Comparison of ENCODE assay signal across 22 cellular contexts in the genomic region with DNA sequence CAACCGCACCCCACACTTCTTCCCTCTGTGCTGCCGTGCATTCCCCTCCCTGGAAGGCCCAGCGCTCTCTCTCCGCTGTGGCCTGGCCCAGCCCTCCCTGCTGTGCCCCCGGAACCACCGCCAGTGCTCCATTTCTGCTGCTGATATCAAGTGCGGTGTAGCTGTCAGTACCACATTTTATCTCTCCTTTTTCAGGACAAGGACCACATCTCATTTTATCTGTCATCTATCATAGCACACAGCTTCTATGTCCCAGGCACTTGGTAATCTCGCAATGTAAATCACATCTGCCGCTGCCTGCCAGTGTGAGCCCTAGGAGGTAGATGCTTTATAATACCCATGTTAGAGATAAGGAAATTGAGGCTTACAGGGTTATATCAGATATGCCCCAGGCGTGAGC. TPM values are rescaled to one million over a fixed set of nuclear protein-coding genes. Genes with fewer than 3 reads are reported as not detected.
DNase-seq lines count a peak whose midpoint lies in the region; ATAC-seq, FAIRE-seq and TF ChIP-seq lines count a peak whose summit lies in the region.
"Had no signal": no experiment of that assay in that cellular context is flagged by ENCODE, and none has a peak within 500 bp of the region (broad histone marks: within the 10 kb centered on the region; RNA-seq: fewer than 3 reads in every experiment).

No MANE protein-coding gene starts in this region.

- 2% methylated on average over 10 of the region's 10 CpGs for WGBS in K562 (ENCODE audit: insufficient coverage, low coverage, missing lambda C conversion rate)

- no peak overlapping the region for H3K27ac ChIP-seq in K562 (ENCODE audit: extremely low read depth, low read depth, low read length)
- no peak overlapping the region for H3K27ac ChIP-seq in right atrium auricular region
- H3K27ac ChIP-seq: SJCRH30 had no signal

- H3K4me1 Mint-ChIP-seq in Calu3 (ENCODE audit: low read depth, unreplicated experiment) (no peaks in the 10 kb centered on the region), MCF 10A (ENCODE audit: insufficient read depth, unreplicated experiment) (peaks cover 6% of the 10 kb centered on the region)

- H3K4me3 Mint-ChIP-seq in Calu3 (ENCODE audit: low read depth, unreplicated experiment) (no peak overlapping the region), MCF 10A (ENCODE audit: unreplicated experiment) (no peak overlapping the region)

- no peak overlapping the region for H2AFZ ChIP-seq in K562 (ENCODE audit: low read depth, low read length)

- H3K4me3 ChIP-seq in K562 (no peak overlapping the region), right atrium auricular region (no peak overlapping the region)
- H3K4me3 ChIP-seq: GM12878, SJCRH30 had no signal

- in situ Hi-C loops in K562 (cut with MboI): no loop called here

- no peak for FAIRE-seq in K562 (lab: Jason Lieb, UNC)
- FAIRE-seq: GM12878, HepG2, RCC 7860 had no signal

- H3K9me3 Mint-ChIP-seq in Calu3 (ENCODE audit: low read depth, unreplicated experiment) (no peaks in the 10 kb centered on the region), MCF 10A (ENCODE audit: unreplicated experiment) (no peaks in the 10 kb centered on the region)

- H3K9me1 ChIP-seq in K562 (ENCODE audit: control insufficient read depth, insufficient read depth, low read length): no peaks in the 10 kb centered on the region

- H3K79me2 ChIP-seq in K562 (ENCODE audit: control insufficient read depth, insufficient read depth, low read length): no peaks in the 10 kb centered on the region

- POLR2A ChIA-PET in K562 (lab: Yijun Ruan, JAX) (interaction anchor here (0.9 to 1.4 kb wide), 2 partner anchors 10 to 25 kb away, joined by 3 to 4 read pairs; no protein-coding TSS in a partner anchor), MCF 10A (lab: Yijun Ruan, JAX) (interaction anchor here (0.5 to 0.6 kb wide), 3 partner anchors 667 to 1711 kb away, joined by 3 read pairs; no protein-coding TSS in a partner anchor)

- H3K27ac Mint-ChIP-seq in Calu3 (ENCODE audit: unreplicated experiment) (no peak overlapping the region), MCF 10A (ENCODE audit: low read depth, unreplicated experiment) (no peak overlapping the region)

- CTCF ChIA-PET in K562 (lab: Yijun Ruan, JAX; ENCODE audit: low intra/inter-chr PET ratio) (no interaction called here), Calu3 (lab: Charles Lee) (no interaction called here), MCF 10A (lab: Yijun Ruan, JAX) (interaction anchor here (0.6 to 1.5 kb wide), 2 partner anchors 32 to 165 kb away, joined by 3 to 4 read pairs; no protein-coding TSS in a partner anchor)

- no peak overlapping the region; the same call in 1 of the 2 replicates for H3K4me2 ChIP-seq in K562 (ENCODE audit: insufficient read depth, low read length)

- ATAC-seq in SK-N-SH treated with all-trans-retinoic acid at 6 μM for 48 hours (no peak), K562 (peak; percentile 57)
- ATAC-seq: GM12878, HepG2 had no signal

- no peaks in the 10 kb centered on the region for H3K36me3 Mint-ChIP-seq in Calu3 (ENCODE audit: insufficient read depth, unreplicated experiment)
- peaks cover 4% of the 10 kb centered on the region for H3K36me3 Mint-ChIP-seq in MCF 10A (ENCODE audit: insufficient read depth, unreplicated experiment)

- no peak for TF ChIP-seq POLR2A in K562 (conservative IDR thresholded peaks at IDR 0.05)

- H3K9me3 ChIP-seq in K562 (replicated peaks; ENCODE audit: control insufficient read depth, insufficient read depth, low read depth, low read length) (no peaks in the 10 kb centered on the region), right atrium auricular region (no peaks in the 10 kb centered on the region)
- H3K9me3 ChIP-seq: BE2C, Caco-2, SJCRH30 had no signal

- H3K4me1 ChIP-seq in K562 (replicated peaks in 1 of 2; ENCODE audit: control insufficient read depth in 2 of 2, insufficient read depth in 2 of 2, low read length in 2 of 2) (peaks cover 8 to 10% of the 10 kb centered on the region in 2 experiments; a peak in 4 of 5 replicates), right atrium auricular region (no peaks in the 10 kb centered on the region)
- H3K4me1 ChIP-seq: BE2C, Caco-2, SJCRH30 had no signal

- TF ChIP-seq CTCF in K562 (IDR thresholded peaks at IDR 0.05 in 2 of 3, conservative IDR thresholded peaks at IDR 0.05 in 1 of 3; ENCODE audit: insufficient read depth in 2 of 3, low read depth in 1 of 3, low read length in 3 of 3) (no peak), Calu3 (IDR thresholded peaks at IDR 0.05; ENCODE audit: unreplicated experiment) (no peak), right atrium auricular region (IDR thresholded peaks at IDR 0.05) (no peak), MCF 10A (IDR thresholded peaks at IDR 0.05; ENCODE audit: unreplicated experiment) (no peak)

- no peak for TF ChIP-seq EP300 in K562 (IDR thresholded peaks at IDR 0.05; ENCODE audit: low read length)

- DNase-seq in HUDEP-2 (lab: John Stamatoyannopoulos, UW; ENCODE audit: unreplicated experiment in 76 of 76): peak in 55 of 76 experiments; percentile 5 to 85 (median 36)
- DNase-seq in K562 (ENCODE audit: extremely low read depth in 1 of 4, low spot score in 3 of 4): peak in 1 of 4 experiments; percentile 60
- DNase-seq in Calu3: no peak
- DNase-seq in activated CD4-positive, CD25-positive, alpha-beta regulatory T cell treated with anti-CD3 and anti-CD28 coated beads, Interleukin-2, amount 50 U/mL, for 72 hours: no peak
- DNase-seq in right atrium auricular region (ENCODE audit: low spot score): no peak
- DNase-seq in MCF 10A (ENCODE audit: unreplicated experiment): no peak
- DNase-seq: BE2C, Caco-2, DND-41, H7, MV-4-11, NCI-H1105 treated with DMSO at 0.1 percent for 48 hours, NCI-H2029 treated with DMSO at 0.1 percent for 48 hours, NCI-H345, NCI-H524, NCI-H82, SJCRH30 had no signal

- no peaks in the 10 kb centered on the region for H3K36me3 ChIP-seq in K562 (ENCODE audit: control insufficient read depth, insufficient read depth, low read length)
- H3K36me3 ChIP-seq in right atrium auricular region: no peaks in the 10 kb centered on the region
- H3K36me3 ChIP-seq: BE2C, SJCRH30 had no signal

- peak overlapping the region in 1 of 2 experiments; percentile 78; a peak in 1 of 4 replicates for H3K9ac ChIP-seq in K562 (ENCODE audit: insufficient read depth in 1 of 2, low read depth in 2 of 2, low read length in 2 of 2)

- no peak for TF ChIP-seq RAD21 in K562 (CRISPR knock-in tag; conservative IDR thresholded peaks at IDR 0.05 in 1 of 2, IDR thresholded peaks at IDR 0.05 in 1 of 2)

- BruUV-seq in K562 (replicated peaks; lab: Mats Ljungman, UMichigan) (no TSS peak), Calu3 (replicated peaks; lab: Mats Ljungman, UMichigan) (no TSS peak), MCF 10A (replicated peaks; lab: Mats Ljungman, UMichigan) (no TSS peak)

- H3K27me3 ChIP-seq in K562 (ENCODE audit: control insufficient read depth in 2 of 2, insufficient read depth in 2 of 2, low read length in 2 of 2): peaks cover 2 to 14% of the 10 kb centered on the region in 2 experiments; a peak in 2 of 5 replicates
- H3K27me3 ChIP-seq in right atrium auricular region: no peaks in the 10 kb centered on the region
- H3K27me3 ChIP-seq: BE2C, SJCRH30 had no signal

- intact Hi-C loops in K562 (cut with micrococcal nuclease) (loop anchor here (5.0 kb wide), 1 partner anchor 37 kb away; no protein-coding TSS in a partner anchor), Calu3 (cut with micrococcal nuclease; ENCODE audit: unreplicated experiment) (no loop called here), MCF 10A (cut with micrococcal nuclease) (no loop called here)

- peaks cover 40% of the 10 kb centered on the region for H3K27me3 Mint-ChIP-seq in Calu3 (ENCODE audit: unreplicated experiment)
- peaks cover 13% of the 10 kb centered on the region for H3K27me3 Mint-ChIP-seq in MCF 10A (ENCODE audit: insufficient read depth, unreplicated experiment)

- no peaks in the 10 kb centered on the region for H4K20me1 ChIP-seq in K562 (replicated peaks; ENCODE audit: control insufficient read depth, insufficient read depth, low read length)

RNA-seq across cellular contexts. Expression of gene IL31, which starts 18.3 kb away (rescaled TPM):
- not detected in 2 replicates for total RNA-seq in K562 (2011; cell fraction: chromatin; rRNA removed; ENCODE audit: low replicate concordance)
- not detected in 2 replicates for total RNA-seq in K562 (2011; cell fraction: nucleolus; rRNA removed)
- not detected in 2 replicates for total RNA-seq in K562 (2011; cell fraction: nucleoplasm; rRNA removed)
- total RNA-seq in K562 (2014; rRNA removed) (not detected in 2 replicates), K562 (2014; rRNA removed; fragmentation: Illumina TruSeq; extraction: Trizol) (not detected in 2 replicates), K562 (2015; rRNA removed; fragmentation: Illumina TruSeq; extraction: Trizol) (not detected in 2 replicates), K562 (2021) (not detected in 2 replicates), Calu3 (2022) (not detected in 2 replicates), right atrium auricular region (not detected), MCF 10A (2022) (not detected in 2 replicates)
- polyA plus RNA-seq in K562 (2011; rRNA removed) (not detected in 2 replicates), K562 (2014; fragmentation: Illumina TruSeq; extraction: Trizol) (not detected in 2 replicates), K562 (2014; fragmentation: Nextera tagmentation; extraction: Ambion mirVana) (not detected), K562 (2014; rRNA removed) (not detected in 2 replicates)
- polyA plus RNA-seq in K562 (2011; cell fraction: cytosol; rRNA removed): not detected in 2 replicates
- not detected in 2 replicates for polyA plus RNA-seq in K562 (2011; cell fraction: nucleus; rRNA removed)
- polyA plus RNA-seq in K562 (2012): not detected in 2 replicates
- polyA minus RNA-seq in K562 (2011; rRNA and poly(A)+ RNA removed): not detected in 2 replicates
- not detected in 2 replicates for polyA minus RNA-seq in K562 (2011; cell fraction: cytosol; rRNA and poly(A)+ RNA removed)
- not detected in 2 replicates for polyA minus RNA-seq in K562 (2011; cell fraction: nucleus; rRNA and poly(A)+ RNA removed)
- total RNA-seq: A673, Caco-2, GM12878, H7, HepG2, SJCRH30 had no signal
- polyA plus RNA-seq: GM12878, HepG2 had no signal

RNA-seq across cellular contexts. Expression of gene LRRC43, which starts 27.2 kb away (rescaled TPM):
- total RNA-seq in K562 (2011; cell fraction: chromatin; rRNA removed; ENCODE audit: low replicate concordance): not detected in 2 replicates
- not detected in 2 replicates for total RNA-seq in K562 (2011; cell fraction: nucleolus; rRNA removed)
- 0.81 TPM in 1 of 2 replicates, not detected in the other for total RNA-seq in K562 (2011; cell fraction: nucleoplasm; rRNA removed)
- 0.12 TPM in 1 of 2 replicates, not detected in the other for total RNA-seq in K562 (2014; rRNA removed)
- total RNA-seq in K562 (2014; rRNA removed; fragmentation: Illumina TruSeq; extraction: Trizol): not detected in 2 replicates
- total RNA-seq in K562 (2015; rRNA removed; fragmentation: Illumina TruSeq; extraction: Trizol): not detected in 2 replicates
- total RNA-seq in K562 (2021): not detected in 2 replicates
- polyA plus RNA-seq in K562 (2011; rRNA removed): 0.16 TPM in 1 of 2 replicates, not detected in the other
- polyA plus RNA-seq in K562 (2011; cell fraction: cytosol; rRNA removed): 0.03 TPM in 1 of 2 replicates, not detected in the other
- not detected in 2 replicates for polyA plus RNA-seq in K562 (2011; cell fraction: nucleus; rRNA removed)
- polyA plus RNA-seq in K562 (2012): 0.07 and 0.14 TPM in 2 replicates
- polyA plus RNA-seq in K562 (2014; fragmentation: Illumina TruSeq; extraction: Trizol): not detected in 2 replicates
- polyA plus RNA-seq in K562 (2014; fragmentation: Nextera tagmentation; extraction: Ambion mirVana): not detected
- polyA plus RNA-seq in K562 (2014; rRNA removed): 0.19 and 0.84 TPM in 2 replicates
- 0.11 and 0.12 TPM in 2 replicates for polyA minus RNA-seq in K562 (2011; rRNA and poly(A)+ RNA removed)
- polyA minus RNA-seq in K562 (2011; cell fraction: cytosol; rRNA and poly(A)+ RNA removed): not detected in 2 replicates
- not detected in 2 replicates for polyA minus RNA-seq in K562 (2011; cell fraction: nucleus; rRNA and poly(A)+ RNA removed)
- not detected in 2 replicates for total RNA-seq in Calu3 (2022)
- 1 to 10 TPM in 1 of 2 donors, under 1 TPM in 1; 0.71 to 1.8 TPM for total RNA-seq in right atrium auricular region
- not detected in 2 replicates for total RNA-seq in MCF 10A (2022)
- total RNA-seq: A673, H7, HepG2 had no signal
- polyA plus RNA-seq: GM12878, HepG2 had no signal

RNA-seq across cellular contexts. Expression of gene B3GNT4, which starts 47.8 kb away (rescaled TPM):
- 9.0 and 16.1 TPM in 2 replicates for total RNA-seq in K562 (2011; cell fraction: chromatin; rRNA removed; ENCODE audit: low replicate concordance)
- total RNA-seq in K562 (2011; cell fraction: nucleolus; rRNA removed): 11.4 and 12.8 TPM in 2 replicates
- 8.7 and 12.1 TPM in 2 replicates for total RNA-seq in K562 (2011; cell fraction: nucleoplasm; rRNA removed)
- total RNA-seq in K562 (2014; rRNA removed) (1.1 TPM in 2 replicates), K562 (2014; rRNA removed; fragmentation: Illumina TruSeq; extraction: Trizol) (0.61 and 1.3 TPM in 2 replicates), K562 (2015; rRNA removed; fragmentation: Illumina TruSeq; extraction: Trizol) (0.54 and 1.1 TPM in 2 replicates), K562 (2021) (1.6 and 2.2 TPM in 2 replicates), Calu3 (2022) (0.47 and 1.1 TPM in 2 replicates), right atrium auricular region (not detected), MCF 10A (2022) (1.5 and 1.8 TPM in 2 replicates)
- polyA plus RNA-seq in K562 (2011; rRNA removed) (1.6 and 4.1 TPM in 2 replicates), K562 (2014; fragmentation: Illumina TruSeq; extraction: Trizol) (1.9 and 3.2 TPM in 2 replicates), K562 (2014; fragmentation: Nextera tagmentation; extraction: Ambion mirVana) (under 1 TPM; 0.17 to 0.34 TPM), K562 (2014; rRNA removed) (1.5 and 1.6 TPM in 2 replicates)
- polyA plus RNA-seq in K562 (2011; cell fraction: cytosol; rRNA removed): 2.5 and 3.2 TPM in 2 replicates
- polyA plus RNA-seq in K562 (2011; cell fraction: nucleus; rRNA removed): 6.6 and 6.8 TPM in 2 replicates
- polyA plus RNA-seq in K562 (2012): 1.4 and 1.7 TPM in 2 replicates
- polyA minus RNA-seq in K562 (2011; rRNA and poly(A)+ RNA removed): 3.7 TPM in 2 replicates
- 1.1 and 3.1 TPM in 2 replicates for polyA minus RNA-seq in K562 (2011; cell fraction: cytosol; rRNA and poly(A)+ RNA removed)
- polyA minus RNA-seq in K562 (2011; cell fraction: nucleus; rRNA and poly(A)+ RNA removed): 4.8 and 6.3 TPM in 2 replicates
- total RNA-seq: GM12878 had no signal

Comparison
In these comparisons a context has a peak if more than half of its experiments do, and no peak if none do; other contexts are left out.
1. DNase-seq: peak in HUDEP-2 (55 of 76); none in Calu3 (single experiment), activated CD4-positive, CD25-positive, alpha-beta regulatory T cell treated with anti-CD3 and anti-CD28 coated beads, Interleukin-2, amount 50 U/mL, for 72 hours (single experiment), right atrium auricular region (single experiment) and MCF 10A (single experiment).